In genomic region chr12:93244514-93245077, GRCh38 we compare ENCODE assay signal across 9 cellular contexts.
DNase-seq lines count a peak whose midpoint lies in the region; ATAC-seq and TF ChIP-seq lines count a peak whose summit lies in the region.
"Had no signal": no experiment of that assay in that cellular context is flagged by ENCODE, and none has a peak within 500 bp of the region (broad histone marks: within the 10 kb centered on the region; RNA-seq: fewer than 3 reads in every experiment).

No MANE protein-coding gene starts in this region.

- H3K4me1 ChIP-seq in neutrophil (ENCODE audit: control insufficient read depth in 1 of 2, insufficient read depth in 1 of 2, low read depth in 1 of 2, low read length in 1 of 2) = peaks cover 48 to 65% of the 10 kb centered on the region in 2 experiments

- DNase-seq in Calu3 (no peak), OCI-M1 (lab: John Stamatoyannopoulos, UW) (no peak), GDM1 (lab: John Stamatoyannopoulos, UW) (no peak), NCI-H226 (no peak), NCI-H446 (lab: John Stamatoyannopoulos, UW) (no peak)
- DNase-seq: amygdala had no signal

- H3K4me3 ChIP-seq in neutrophil (ENCODE audit: low read depth in 1 of 2, low read length in 1 of 2) = peak overlapping the region; percentile 62 to 66

- ATAC-seq in GM21360 (IDR thresholded peaks at IDR 0.05; ENCODE audit: unreplicated experiment) = peak; percentile 33
- ATAC-seq in activated T-helper 17 cell treated with anti-CD3 and anti-CD28 coated beads, Interleukin-2, amount 50 U/mL, for 72 hours (replicated peaks) = peak; percentile 82

- H3K9me3 ChIP-seq in neutrophil = no peaks in the 10 kb centered on the region

- no peak for TF ChIP-seq CTCF in Calu3 (IDR thresholded peaks at IDR 0.05; ENCODE audit: unreplicated experiment)
- TF ChIP-seq CTCF in neutrophil (IDR thresholded peaks at IDR 0.05) = no peak

- intact Hi-C loops in Calu3 (cut with micrococcal nuclease; ENCODE audit: unreplicated experiment) = loop anchor here (1.0 kb wide), 1 partner anchor 10 kb away; no protein-coding TSS in a partner anchor

- H3K27ac ChIP-seq in neutrophil = peak overlapping the region; percentile 96

- H3K27me3 ChIP-seq in neutrophil = no peaks in the 10 kb centered on the region

- H3K4me1 Mint-ChIP-seq in Calu3 (ENCODE audit: low read depth, unreplicated experiment) = peaks cover 19% of the 10 kb centered on the region
- peaks cover 34% of the 10 kb centered on the region for H3K4me1 Mint-ChIP-seq in activated T-helper 17 cell treated with anti-CD3 and anti-CD28 coated beads, Interleukin-2, amount 50 U/mL, for 72 hours

- H3K36me3 ChIP-seq in neutrophil = no peaks in the 10 kb centered on the region

- CTCF ChIA-PET in Calu3 (lab: Charles Lee) = interaction anchor here (0.6 to 1.3 kb wide), 5 partner anchors 16 to 303 kb away, joined by 3 read pairs; no protein-coding TSS in a partner anchor

- H3K36me3 Mint-ChIP-seq in Calu3 (ENCODE audit: insufficient read depth, unreplicated experiment) = peaks cover 5% of the 10 kb centered on the region
- H3K36me3 Mint-ChIP-seq in activated T-helper 17 cell treated with anti-CD3 and anti-CD28 coated beads, Interleukin-2, amount 50 U/mL, for 72 hours (ENCODE audit: low read depth) = no peaks in the 10 kb centered on the region

- no TSS peak for BruUV-seq in Calu3 (replicated peaks; lab: Mats Ljungman, UMichigan)

- H3K27me3 Mint-ChIP-seq in Calu3 (ENCODE audit: unreplicated experiment) = no peaks in the 10 kb centered on the region
- no peaks in the 10 kb centered on the region for H3K27me3 Mint-ChIP-seq in activated T-helper 17 cell treated with anti-CD3 and anti-CD28 coated beads, Interleukin-2, amount 50 U/mL, for 72 hours

- peak overlapping the region; percentile 67 for H3K27ac Mint-ChIP-seq in Calu3 (ENCODE audit: unreplicated experiment)
- H3K27ac Mint-ChIP-seq in activated T-helper 17 cell treated with anti-CD3 and anti-CD28 coated beads, Interleukin-2, amount 50 U/mL, for 72 hours = peak overlapping the region; percentile 65

- H3K4me3 Mint-ChIP-seq in Calu3 (ENCODE audit: low read depth, unreplicated experiment) = no peak overlapping the region
- peak overlapping the region; percentile 52 for H3K4me3 Mint-ChIP-seq in activated T-helper 17 cell treated with anti-CD3 and anti-CD28 coated beads, Interleukin-2, amount 50 U/mL, for 72 hours

- peaks cover 3% of the 10 kb centered on the region for H3K9me3 Mint-ChIP-seq in Calu3 (ENCODE audit: low read depth, unreplicated experiment)
- no peaks in the 10 kb centered on the region for H3K9me3 Mint-ChIP-seq in activated T-helper 17 cell treated with anti-CD3 and anti-CD28 coated beads, Interleukin-2, amount 50 U/mL, for 72 hours
